Comparison of ENCODE assay signal across 8 cellular contexts in genomic region chr5:87069974-87070608, GRCh38.
A peak's percentile ranks its signal among the peaks of the same experiment; 100 is the strongest.
DNase-seq lines count a peak whose midpoint lies in the region; ATAC-seq and TF ChIP-seq lines count a peak whose summit lies in the region.

No MANE protein-coding gene starts in this region.

- H3K27ac ChIP-seq in HEK293 (ENCODE audit: extremely low read depth, low read depth, low read length) (no peak overlapping the region), PC-9 (no peak overlapping the region), esophagus squamous epithelium (no peak overlapping the region)

- H4K20me1 ChIP-seq in PC-9 (ENCODE audit: insufficient read depth): no peaks in the 10 kb centered on the region

- no peak overlapping the region; the same call in 1 of the 2 replicates for H2AFZ ChIP-seq in PC-9

- no peaks in the 10 kb centered on the region for H3K9me2 ChIP-seq in PC-9 (ENCODE audit: insufficient read depth)

- WGBS in esophagus squamous epithelium, 2 donors: 34 to 46% methylated on average over 3 of the region's 3 CpGs

- H3K4me1 Mint-ChIP-seq in activated CD4-positive, alpha-beta memory T cell treated with anti-CD3 and anti-CD28 coated beads, Interleukin-2, amount 10 ng/mL, durations not matched to agents 7 days and 5 days: peaks cover 20% of the 10 kb centered on the region

- no peaks in the 10 kb centered on the region for H3K27me3 Mint-ChIP-seq in activated CD4-positive, alpha-beta memory T cell treated with anti-CD3 and anti-CD28 coated beads, Interleukin-2, amount 10 ng/mL, durations not matched to agents 7 days and 5 days

- no peak for TF ChIP-seq CTCF in HEK293 (tag by site-specific recombination; IDR thresholded peaks at IDR 0.05)
- TF ChIP-seq CTCF in PC-9 (conservative IDR thresholded peaks at IDR 0.05): peak; percentile 65
- peak in 2 of 6 experiments; percentile 15 to 36 for TF ChIP-seq CTCF in esophagus squamous epithelium (IDR thresholded peaks at IDR 0.05)

- no peak overlapping the region for H3K4me2 ChIP-seq in PC-9

- H3K36me3 ChIP-seq in HEK293 (ENCODE audit: control insufficient read depth in 2 of 2, insufficient read depth in 1 of 2, low read length in 2 of 2): no peaks in the 10 kb centered on the region
- H3K36me3 ChIP-seq in PC-9 (ENCODE audit: low read depth): no peaks in the 10 kb centered on the region
- no peaks in the 10 kb centered on the region for H3K36me3 ChIP-seq in esophagus squamous epithelium

- H3K4me1 ChIP-seq in HEK293 (ENCODE audit: control insufficient read depth, insufficient read depth, low read length) (no peaks in the 10 kb centered on the region), PC-9 (replicated peaks; ENCODE audit: insufficient read depth) (peaks cover 19% of the 10 kb centered on the region), esophagus squamous epithelium (peaks cover 0 to 6% (median 0%) of the 10 kb centered on the region in 3 donors)

- POLR2A ChIA-PET in HEK293 (lab: Yijun Ruan, JAX): no interaction called here
- POLR2A ChIA-PET in PC-9 (lab: Charles Lee; ENCODE audit: unreplicated experiment): interaction anchor here (0.6 to 0.7 kb wide), 3 partner anchors 141 to 230 kb away, joined by 4 to 12 read pairs (median 4); no protein-coding TSS in a partner anchor
- POLR2A ChIA-PET in activated CD4-positive, alpha-beta memory T cell treated with anti-CD3 and anti-CD28 coated beads, Interleukin-2, amount 10 ng/mL, durations not matched to agents 7 days and 5 days (lab: Charles Lee): interaction anchor here (0.9 kb wide), 1 partner anchor 11 kb away, joined by 3 read pairs; no protein-coding TSS in a partner anchor

- H3K4me3 Mint-ChIP-seq in activated CD4-positive, alpha-beta memory T cell treated with anti-CD3 and anti-CD28 coated beads, Interleukin-2, amount 10 ng/mL, durations not matched to agents 7 days and 5 days: no peak overlapping the region

- DNase-seq in DMS 273 (lab: John Stamatoyannopoulos, UW; ENCODE audit: unreplicated experiment) (peak; percentile 32), DMS 273 treated with DMSO at 0.1 percent for 48 hours (lab: John Stamatoyannopoulos, UW) (no peak), PC-9 (peak; percentile 37 to 45), renal cortical epithelial cell (ENCODE audit: low read depth) (peak; percentile 71), esophagus squamous epithelium (lab: John Stamatoyannopoulos, UW) (no peak)
- DNase-seq in activated CD4-positive, alpha-beta memory T cell treated with anti-CD3 and anti-CD28 coated beads, Interleukin-2, amount 10 ng/mL, durations not matched to agents 7 days and 5 days: no peak

- H3K27me3 ChIP-seq in PC-9 (ENCODE audit: insufficient read depth, low read depth) (no peaks in the 10 kb centered on the region), esophagus squamous epithelium (no peaks in the 10 kb centered on the region)

- peaks cover 9% of the 10 kb centered on the region for H3F3A ChIP-seq in PC-9 (ENCODE audit: insufficient read depth, low read depth)

- H3K4me3 ChIP-seq in HEK293 (ENCODE audit: low read depth, low read length) (no peak overlapping the region), PC-9 (no peak overlapping the region), esophagus squamous epithelium (no peak overlapping the region)

- CTCF ChIA-PET in HEK293 (lab: Yijun Ruan, JAX) (interaction anchor here (0.5 to 1.9 kb wide), 7 partner anchors 176 to 333 kb away, joined by 3 to 13 read pairs (median 3); no protein-coding TSS in a partner anchor), PC-9 (lab: Charles Lee) (interaction anchor here (0.6 to 1.3 kb wide), 6 partner anchors 9 to 334 kb away, joined by 3 to 7 read pairs (median 4); partner anchors contain the start of gene RASA1)
- CTCF ChIA-PET in activated CD4-positive, alpha-beta memory T cell treated with anti-CD3 and anti-CD28 coated beads, Interleukin-2, amount 10 ng/mL, durations not matched to agents 7 days and 5 days (lab: Charles Lee): interaction anchor here (1.4 kb wide), 1 partner anchor 330 kb away, joined by 6 read pairs; no protein-coding TSS in a partner anchor

- H3K9me3 ChIP-seq in HEK293 (ENCODE audit: control insufficient read depth, insufficient read depth, low read depth, low read length) (no peaks in the 10 kb centered on the region), PC-9 (ENCODE audit: insufficient read depth, low read depth) (no peaks in the 10 kb centered on the region), esophagus squamous epithelium (no peaks in the 10 kb centered on the region)

- H3K27ac Mint-ChIP-seq in activated CD4-positive, alpha-beta memory T cell treated with anti-CD3 and anti-CD28 coated beads, Interleukin-2, amount 10 ng/mL, durations not matched to agents 7 days and 5 days: no peak overlapping the region

- H3K79me2 ChIP-seq in PC-9 (ENCODE audit: low read depth): no peaks in the 10 kb centered on the region

- intact Hi-C loops in PC-9 (cut with micrococcal nuclease; ENCODE audit: unreplicated experiment) (loop anchor here (1.0 to 10.0 kb wide), 7 partner anchors 48 to 331 kb away; no protein-coding TSS in a partner anchor), esophagus squamous epithelium (cut with DNase I) (no loop called here)

- BruUV-seq in PC-9 (replicated peaks; lab: Mats Ljungman, UMichigan): no TSS peak

- peak; percentile 32 for ATAC-seq in esophagus mucosa

- no peaks in the 10 kb centered on the region for H3K9me3 Mint-ChIP-seq in activated CD4-positive, alpha-beta memory T cell treated with anti-CD3 and anti-CD28 coated beads, Interleukin-2, amount 10 ng/mL, durations not matched to agents 7 days and 5 days

- no peak for TF ChIP-seq POLR2A in esophagus squamous epithelium (IDR thresholded peaks at IDR 0.05)

- H3K36me3 Mint-ChIP-seq in activated CD4-positive, alpha-beta memory T cell treated with anti-CD3 and anti-CD28 coated beads, Interleukin-2, amount 10 ng/mL, durations not matched to agents 7 days and 5 days (ENCODE audit: low read depth): peaks cover 3% of the 10 kb centered on the region

TF ChIP-seq in HEK293, 187 proteins besides CTCF, POLR2A, EP300 and RAD21:
- TF ChIP-seq ZNF654 (tag by site-specific recombination; IDR thresholded peaks at IDR 0.05; ENCODE audit: low read depth) (0 out of 2 replicates have a peak, but pooled peaks have one; percentile 14), GLI4 (tag by site-specific recombination; IDR thresholded peaks at IDR 0.05) (no peak)

Comparison
In these comparisons a context has a peak if more than half of its experiments do, and no peak if none do; other contexts are left out.
1. DNase-seq: peak in DMS 273 (single experiment), PC-9 (2 of 2) and renal cortical epithelial cell (single experiment); none in DMS 273 treated with DMSO at 0.1 percent for 48 hours (single experiment), esophagus squamous epithelium (single experiment) and activated CD4-positive, alpha-beta memory T cell treated with anti-CD3 and anti-CD28 coated beads, Interleukin-2, amount 10 ng/mL, durations not matched to agents 7 days and 5 days (single experiment).